Comparison of ENCODE assay signal across 1 cellular context in the genomic region with DNA sequence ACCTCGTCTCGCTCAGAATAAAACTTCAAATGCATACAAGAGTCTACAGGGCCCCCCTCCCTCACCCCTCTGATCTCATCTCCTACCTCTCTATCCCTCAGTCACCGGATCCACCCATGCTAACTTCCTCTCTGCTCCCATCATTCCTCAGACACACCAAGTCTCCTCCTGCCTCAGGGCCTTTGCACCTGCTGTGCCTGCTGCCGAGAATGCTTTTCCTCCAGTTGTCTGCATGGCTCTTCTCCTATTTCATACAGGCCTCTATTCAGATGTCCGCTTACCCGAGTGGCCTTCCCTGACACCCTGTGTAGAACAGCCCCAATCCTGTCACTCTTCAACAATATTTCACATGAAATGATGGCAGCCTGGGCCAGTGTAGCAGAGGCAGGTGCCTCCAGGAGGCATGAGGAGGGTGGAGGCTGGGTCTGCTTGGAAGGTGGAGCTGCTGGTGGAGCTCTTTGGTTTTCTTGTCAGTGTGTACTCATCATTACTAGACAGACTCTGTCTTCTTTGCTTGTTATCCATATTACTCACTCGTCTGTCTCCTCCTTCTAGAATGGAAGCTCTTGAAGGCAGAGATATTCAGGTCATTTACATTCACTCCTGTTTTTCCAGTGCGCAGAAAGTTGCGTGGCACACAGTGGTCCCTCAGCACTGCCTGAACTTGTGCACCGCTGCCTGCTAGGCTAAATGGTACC.
TF ChIP-seq lines count a peak whose summit lies in the region.

No MANE protein-coding gene starts in this region.

TF ChIP-seq in K562, 482 proteins besides CTCF, POLR2A, EP300 and RAD21:
- TF ChIP-seq KDM1A (IDR thresholded peaks at IDR 0.05), result peak; percentile 37 to 47; a peak in 2 of 4 replicates
- TF ChIP-seq BCOR (IDR thresholded peaks at IDR 0.05), result peak; percentile 75
- peak; percentile 66 for TF ChIP-seq RBM25 (IDR thresholded peaks at IDR 0.05; ENCODE audit: low read depth, low read length, severe bottlenecking)
- TF ChIP-seq TEAD1 (CRISPR knock-in tag; IDR thresholded peaks at IDR 0.05), result 0 out of 4 replicates have a peak, but pooled peaks of 1 of the 2 experiments have one; percentile 34
- no peak for TF ChIP-seq ESRRB (CRISPR knock-in tag; IDR thresholded peaks at IDR 0.05; ENCODE audit: borderline replicate concordance)
- no peak for TF ChIP-seq NFYB (IDR thresholded peaks at IDR 0.05; ENCODE audit: extremely low read depth, insufficient read length)
- no peak for TF ChIP-seq SRSF1 (IDR thresholded peaks at IDR 0.05; ENCODE audit: low read depth, low read length)
- TF ChIP-seq RBM34 (IDR thresholded peaks at IDR 0.05; ENCODE audit: borderline replicate concordance, insufficient read depth, low read length), result no peak
- 0 out of 2 replicates have a peak, but pooled peaks have one; percentile 45 for TF ChIP-seq HDAC2 (IDR thresholded peaks at IDR 0.05)
- TF ChIP-seq SMARCA5 (IDR thresholded peaks at IDR 0.05), result peak; percentile 66; the same call in 1 of the 2 replicates
- TF ChIP-seq, protein P1, sequence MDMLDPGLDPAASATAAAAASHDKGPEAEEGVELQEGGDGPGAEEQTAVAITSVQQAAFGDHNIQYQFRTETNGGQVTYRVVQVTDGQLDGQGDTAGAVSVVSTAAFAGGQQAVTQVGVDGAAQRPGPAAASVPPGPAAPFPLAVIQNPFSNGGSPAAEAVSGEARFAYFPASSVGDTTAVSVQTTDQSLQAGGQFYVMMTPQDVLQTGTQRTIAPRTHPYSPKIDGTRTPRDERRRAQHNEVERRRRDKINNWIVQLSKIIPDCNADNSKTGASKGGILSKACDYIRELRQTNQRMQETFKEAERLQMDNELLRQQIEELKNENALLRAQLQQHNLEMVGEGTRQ (CRISPR knock-in tag; IDR thresholded peaks at IDR 0.05), result 0 out of 2 replicates have a peak, but pooled peaks have one; percentile 18
- TF ChIP-seq, protein P2, sequence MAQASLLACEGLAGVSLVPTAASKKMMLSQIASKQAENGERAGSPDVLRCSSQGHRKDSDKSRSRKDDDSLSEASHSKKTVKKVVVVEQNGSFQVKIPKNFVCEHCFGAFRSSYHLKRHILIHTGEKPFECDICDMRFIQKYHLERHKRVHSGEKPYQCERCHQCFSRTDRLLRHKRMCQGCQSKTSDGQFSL (CRISPR knock-in tag; IDR thresholded peaks at IDR 0.05), result 0 out of 2 replicates have a peak, but pooled peaks have one; percentile 34
- TF ChIP-seq, protein P2 (tag; IDR thresholded peaks at IDR 0.05), result no peak
- TF ChIP-seq, protein P3, sequence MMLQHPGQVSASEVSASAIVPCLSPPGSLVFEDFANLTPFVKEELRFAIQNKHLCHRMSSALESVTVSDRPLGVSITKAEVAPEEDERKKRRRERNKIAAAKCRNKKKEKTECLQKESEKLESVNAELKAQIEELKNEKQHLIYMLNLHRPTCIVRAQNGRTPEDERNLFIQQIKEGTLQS (IDR thresholded peaks at IDR 0.05), result no peak
- TF ChIP-seq, protein P3 (CRISPR knock-in tag; conservative IDR thresholded peaks at IDR 0.05), result no peak
- TF ChIP-seq TGIF2 (CRISPR knock-in tag; IDR thresholded peaks at IDR 0.05), result no peak
- TF ChIP-seq SRF (CRISPR knock-in tag; IDR thresholded peaks at IDR 0.05), result no peak
- no peak for TF ChIP-seq PTTG1 (tag; IDR thresholded peaks at IDR 0.05; ENCODE audit: low read depth)
- no peak for TF ChIP-seq XRCC5 (IDR thresholded peaks at IDR 0.05; ENCODE audit: low read depth, low read length)
- TF ChIP-seq, protein P4, sequence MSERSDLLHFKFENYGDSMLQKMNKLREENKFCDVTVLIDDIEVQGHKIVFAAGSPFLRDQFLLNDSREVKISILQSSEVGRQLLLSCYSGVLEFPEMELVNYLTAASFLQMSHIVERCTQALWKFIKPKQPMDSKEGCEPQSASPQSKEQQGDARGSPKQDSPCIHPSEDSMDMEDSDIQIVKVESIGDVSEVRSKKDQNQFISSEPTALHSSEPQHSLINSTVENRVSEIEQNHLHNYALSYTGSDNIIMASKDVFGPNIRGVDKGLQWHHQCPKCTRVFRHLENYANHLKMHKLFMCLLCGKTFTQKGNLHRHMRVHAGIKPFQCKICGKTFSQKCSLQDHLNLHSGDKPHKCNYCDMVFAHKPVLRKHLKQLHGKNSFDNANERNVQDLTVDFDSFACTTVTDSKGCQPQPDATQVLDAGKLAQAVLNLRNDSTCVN (CRISPR knock-in tag; IDR thresholded peaks at IDR 0.05), result no peak
